Comparison of ENCODE assay signal across 1 cellular context in the genomic region with DNA sequence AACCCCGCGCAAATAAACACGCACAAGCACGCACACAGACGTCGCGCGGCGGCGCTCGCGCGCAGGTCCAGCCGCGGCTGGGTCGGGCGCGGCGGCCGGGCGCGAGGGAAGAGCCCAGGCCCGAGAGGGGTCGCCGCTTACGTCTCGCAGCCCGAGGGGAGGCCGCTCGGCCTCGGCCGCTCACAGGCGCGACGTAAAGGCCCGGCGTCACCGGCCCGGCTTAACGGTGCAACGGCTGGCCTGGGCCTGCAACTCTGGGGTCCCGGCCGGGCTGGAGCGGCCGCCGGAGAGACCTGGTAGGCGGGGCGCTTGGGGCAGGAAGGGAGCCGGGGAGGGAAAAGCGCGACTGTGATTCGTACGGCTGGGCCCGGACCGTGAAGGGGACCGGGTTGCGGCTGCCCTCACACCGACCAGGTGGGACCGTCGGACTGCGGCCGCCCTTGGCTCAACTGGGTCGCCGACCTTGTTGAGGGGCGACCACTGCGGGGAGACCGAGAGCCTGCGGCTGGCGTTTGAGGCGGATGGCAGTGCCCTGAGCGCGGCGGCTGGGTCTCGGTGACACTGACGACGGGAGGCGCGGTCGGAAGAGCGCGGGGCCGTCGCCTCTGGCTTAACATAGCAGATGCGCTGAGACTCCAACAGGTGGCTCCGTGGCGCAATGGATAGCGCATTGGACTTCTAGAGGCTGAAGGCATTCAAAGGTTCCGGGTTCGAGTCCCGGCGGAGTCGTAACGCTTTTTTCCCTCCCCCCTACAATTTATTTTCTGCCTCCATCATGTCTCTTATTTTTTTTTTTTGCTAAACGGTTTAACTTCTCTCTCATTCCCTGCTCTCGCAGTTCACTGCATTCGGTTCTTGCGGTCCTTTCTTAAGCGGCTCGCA.
TF ChIP-seq lines count a peak whose summit lies in the region.

No MANE protein-coding gene starts in this region.

TF ChIP-seq in SK-N-SH, 30 proteins besides CTCF, POLR2A, EP300 and RAD21 (continued from another document):
- TF ChIP-seq TCF12 (IDR thresholded peaks at IDR 0.05) (peak; percentile 28; the same call in 1 of the 2 replicates), POLR2AphosphoS5 (IDR thresholded peaks at IDR 0.05; ENCODE audit: low read depth, low read length) (peak; percentile 72), IRF3 (IDR thresholded peaks at IDR 0.05; ENCODE audit: low read depth, low read length) (no peak), ELF1 (IDR thresholded peaks at IDR 0.05) (0 out of 2 replicates have a peak, but pooled peaks have one; percentile 16), NRF1 (IDR thresholded peaks at IDR 0.05; ENCODE audit: low read depth, low read length) (no peak), RCOR1 (IDR thresholded peaks at IDR 0.05; ENCODE audit: low read length) (peak; percentile 77), TEAD4 (IDR thresholded peaks at IDR 0.05; ENCODE audit: borderline replicate concordance, insufficient read depth) (peak; percentile 92), CHD2 (IDR thresholded peaks at IDR 0.05; ENCODE audit: low read length, partially characterized antibody) (peak; percentile 67), RXRA (IDR thresholded peaks at IDR 0.05; ENCODE audit: borderline replicate concordance, low read depth) (no peak), FOXJ3 (CRISPR knock-in tag; IDR thresholded peaks at IDR 0.05) (no peak; the same call in 1 of the 2 replicates)
- TF ChIP-seq, protein P1, sequence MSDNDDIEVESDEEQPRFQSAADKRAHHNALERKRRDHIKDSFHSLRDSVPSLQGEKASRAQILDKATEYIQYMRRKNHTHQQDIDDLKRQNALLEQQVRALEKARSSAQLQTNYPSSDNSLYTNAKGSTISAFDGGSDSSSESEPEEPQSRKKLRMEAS (IDR thresholded peaks at IDR 0.05; ENCODE audit: low read depth) = peak; percentile 58
